ENCODE assay signal across 8 cellular contexts in genomic region chr1:52055066-52055853, GRCh38.
DNase-seq lines count a peak whose midpoint lies in the region; ATAC-seq and TF ChIP-seq lines count a peak whose summit lies in the region.

Gene TXNDC12 (minus strand): TSS chr1:52055191. CDS start chr1:52055096, 95 bp downstream.

- H3K4me3 ChIP-seq in AG10803 (ENCODE audit: low read length) (peak within 1 kb of the TSS; percentile 94), choroid plexus epithelial cell (ENCODE audit: low read depth, low read length) (peak within 1 kb of the TSS; percentile 88)

- ATAC-seq in GM19035 (IDR thresholded peaks at IDR 0.05; ENCODE audit: unreplicated experiment): peak; percentile 43
- ATAC-seq in HG03442 (IDR thresholded peaks at IDR 0.05; ENCODE audit: unreplicated experiment): peak; percentile 41

- DNase-seq in AG10803 (ENCODE audit: low read depth) (peak; percentile 95), NCI-H524 (lab: John Stamatoyannopoulos, UW) (peak; percentile 75 to 84), choroid plexus epithelial cell (ENCODE audit: low read depth) (peak; percentile 94), kidney glomerular epithelial cell (lab: John Stamatoyannopoulos, UW) (peak; percentile 92)
- DNase-seq in activated CD4-positive, alpha-beta T cell treated with anti-CD3 and anti-CD28 coated beads for 4 hours: peak; percentile 59 to 60
- DNase-seq in stimulated activated CD4-positive, alpha-beta T cell treated with anti-CD3 and anti-CD28 coated beads, Interleukin-1b, Interleukin-23, amount 100 ng/mL, for 1 hour (ENCODE audit: low read depth in 2 of 2): peak; percentile 11 to 31

- TF ChIP-seq CTCF in AG10803 (conservative IDR thresholded peaks at IDR 0.05; ENCODE audit: low read length): no peak
- no peak for TF ChIP-seq CTCF in choroid plexus epithelial cell (conservative IDR thresholded peaks at IDR 0.05; ENCODE audit: low read depth, low read length)

Comparison
In these comparisons a context has a peak if more than half of its experiments do, and no peak if none do; other contexts are left out.
1. Peak in every context shown above with its lines: DNase-seq, ATAC-seq and H3K4me3 ChIP-seq.
2. DNase-seq: peak in every context shown above with its lines; median percentile 95 in AG10803; 94 in choroid plexus epithelial cell; 92 in kidney glomerular epithelial cell; 80 in NCI-H524; 60 in activated CD4-positive, alpha-beta T cell treated with anti-CD3 and anti-CD28 coated beads for 4 hours; 21 in stimulated activated CD4-positive, alpha-beta T cell treated with anti-CD3 and anti-CD28 coated beads, Interleukin-1b, Interleukin-23, amount 100 ng/mL, for 1 hour.